ENCODE assay signal across 1 cellular context in the genomic region with DNA sequence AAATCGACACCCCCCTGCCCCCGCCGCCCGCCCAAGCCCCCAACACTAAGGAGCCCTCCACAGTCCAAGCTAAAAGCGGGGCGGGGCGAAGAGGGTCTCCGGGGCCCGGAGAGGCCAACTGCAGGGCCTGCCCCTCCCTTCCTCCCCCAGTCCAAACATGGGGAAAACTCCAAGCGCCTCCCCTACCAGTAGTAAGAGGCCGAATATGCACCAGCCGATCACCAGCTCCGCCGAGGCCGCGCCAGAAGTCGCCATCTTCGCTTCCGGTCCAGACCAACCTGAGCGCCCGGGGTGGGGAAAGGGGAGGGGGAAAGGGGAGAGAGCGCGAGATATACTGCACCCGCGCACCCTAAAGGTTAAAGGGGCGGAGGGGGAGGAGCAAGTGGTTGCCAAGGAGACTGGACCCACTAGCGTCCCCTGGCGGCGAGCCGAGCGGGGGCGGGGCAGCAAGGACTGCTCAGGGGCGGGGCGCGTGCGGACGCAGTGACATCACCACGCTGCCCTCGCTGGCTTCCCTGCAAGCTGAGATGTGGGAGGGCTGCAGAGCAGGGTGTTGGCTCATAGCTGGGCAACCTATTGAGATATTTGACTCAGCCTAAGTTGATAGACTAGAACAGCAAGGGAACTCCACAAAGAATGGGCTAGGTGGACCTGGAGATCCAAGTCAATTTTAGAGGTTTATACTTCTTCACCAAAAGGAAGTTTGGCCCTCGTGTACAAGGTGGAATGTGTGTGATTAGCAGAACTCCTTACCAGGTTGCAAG.
TF ChIP-seq lines count a peak whose summit lies in the region.

A gene (minus strand): TSS at position 384 of the 764 bp plus-strand sequence. CDS start 129 bp downstream, at position 255.

TF ChIP-seq in GM12878, 131 proteins besides CTCF, POLR2A, EP300 and RAD21 (continued from another document and continues in another):
- TF ChIP-seq, protein P1, sequence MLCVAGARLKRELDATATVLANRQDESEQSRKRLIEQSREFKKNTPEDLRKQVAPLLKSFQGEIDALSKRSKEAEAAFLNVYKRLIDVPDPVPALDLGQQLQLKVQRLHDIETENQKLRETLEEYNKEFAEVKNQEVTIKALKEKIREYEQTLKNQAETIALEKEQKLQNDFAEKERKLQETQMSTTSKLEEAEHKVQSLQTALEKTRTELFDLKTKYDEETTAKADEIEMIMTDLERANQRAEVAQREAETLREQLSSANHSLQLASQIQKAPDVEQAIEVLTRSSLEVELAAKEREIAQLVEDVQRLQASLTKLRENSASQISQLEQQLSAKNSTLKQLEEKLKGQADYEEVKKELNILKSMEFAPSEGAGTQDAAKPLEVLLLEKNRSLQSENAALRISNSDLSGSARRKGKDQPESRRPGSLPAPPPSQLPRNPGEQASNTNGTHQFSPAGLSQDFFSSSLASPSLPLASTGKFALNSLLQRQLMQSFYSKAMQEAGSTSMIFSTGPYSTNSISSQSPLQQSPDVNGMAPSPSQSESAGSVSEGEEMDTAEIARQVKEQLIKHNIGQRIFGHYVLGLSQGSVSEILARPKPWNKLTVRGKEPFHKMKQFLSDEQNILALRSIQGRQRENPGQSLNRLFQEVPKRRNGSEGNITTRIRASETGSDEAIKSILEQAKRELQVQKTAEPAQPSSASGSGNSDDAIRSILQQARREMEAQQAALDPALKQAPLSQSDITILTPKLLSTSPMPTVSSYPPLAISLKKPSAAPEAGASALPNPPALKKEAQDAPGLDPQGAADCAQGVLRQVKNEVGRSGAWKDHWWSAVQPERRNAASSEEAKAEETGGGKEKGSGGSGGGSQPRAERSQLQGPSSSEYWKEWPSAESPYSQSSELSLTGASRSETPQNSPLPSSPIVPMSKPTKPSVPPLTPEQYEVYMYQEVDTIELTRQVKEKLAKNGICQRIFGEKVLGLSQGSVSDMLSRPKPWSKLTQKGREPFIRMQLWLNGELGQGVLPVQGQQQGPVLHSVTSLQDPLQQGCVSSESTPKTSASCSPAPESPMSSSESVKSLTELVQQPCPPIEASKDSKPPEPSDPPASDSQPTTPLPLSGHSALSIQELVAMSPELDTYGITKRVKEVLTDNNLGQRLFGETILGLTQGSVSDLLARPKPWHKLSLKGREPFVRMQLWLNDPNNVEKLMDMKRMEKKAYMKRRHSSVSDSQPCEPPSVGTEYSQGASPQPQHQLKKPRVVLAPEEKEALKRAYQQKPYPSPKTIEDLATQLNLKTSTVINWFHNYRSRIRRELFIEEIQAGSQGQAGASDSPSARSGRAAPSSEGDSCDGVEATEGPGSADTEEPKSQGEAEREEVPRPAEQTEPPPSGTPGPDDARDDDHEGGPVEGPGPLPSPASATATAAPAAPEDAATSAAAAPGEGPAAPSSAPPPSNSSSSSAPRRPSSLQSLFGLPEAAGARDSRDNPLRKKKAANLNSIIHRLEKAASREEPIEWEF (IDR thresholded peaks at IDR 0.05; ENCODE audit: insufficient replicate concordance, low read depth, low read length) = no peak
- TF ChIP-seq, protein P2, sequence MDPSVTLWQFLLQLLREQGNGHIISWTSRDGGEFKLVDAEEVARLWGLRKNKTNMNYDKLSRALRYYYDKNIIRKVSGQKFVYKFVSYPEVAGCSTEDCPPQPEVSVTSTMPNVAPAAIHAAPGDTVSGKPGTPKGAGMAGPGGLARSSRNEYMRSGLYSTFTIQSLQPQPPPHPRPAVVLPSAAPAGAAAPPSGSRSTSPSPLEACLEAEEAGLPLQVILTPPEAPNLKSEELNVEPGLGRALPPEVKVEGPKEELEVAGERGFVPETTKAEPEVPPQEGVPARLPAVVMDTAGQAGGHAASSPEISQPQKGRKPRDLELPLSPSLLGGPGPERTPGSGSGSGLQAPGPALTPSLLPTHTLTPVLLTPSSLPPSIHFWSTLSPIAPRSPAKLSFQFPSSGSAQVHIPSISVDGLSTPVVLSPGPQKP (IDR thresholded peaks at IDR 0.05; ENCODE audit: low read depth, low read length) = peak; percentile 80
- TF ChIP-seq MTA2 (IDR thresholded peaks at IDR 0.05; ENCODE audit: low read depth) (no peak), FOXM1 (IDR thresholded peaks at IDR 0.05; ENCODE audit: low read depth, low read length) (0 out of 2 replicates have a peak, but pooled peaks have one; percentile 11), EED (IDR thresholded peaks at IDR 0.05; ENCODE audit: low read depth) (no peak), POLR2AphosphoS2 (IDR thresholded peaks at IDR 0.05; ENCODE audit: low read depth, low read length) (no peak), POU2F2 (IDR thresholded peaks at IDR 0.05; ENCODE audit: borderline replicate concordance, low read depth, low read length) (peak; percentile 16; the same call in 1 of the 3 replicates), CREM (IDR thresholded peaks at IDR 0.05; ENCODE audit: low read depth) (peak; percentile 76; the same call in 1 of the 2 replicates), SREBF1 (IDR thresholded peaks at IDR 0.05; ENCODE audit: low read length) (no peak), CHD4 (IDR thresholded peaks at IDR 0.05) (no peak), FOS (IDR thresholded peaks at IDR 0.05; ENCODE audit: borderline replicate concordance, extremely low read depth, insufficient read length) (no peak), SUPT20H (IDR thresholded peaks at IDR 0.05; ENCODE audit: borderline replicate concordance, control insufficient read depth, low read depth, low read length) (no peak), KAT2A (conservative IDR thresholded peaks at IDR 0.05; ENCODE audit: control insufficient read depth, low read depth, low read length) (no peak), ZNF274 (IDR thresholded peaks at IDR 0.05; ENCODE audit: insufficient read depth, insufficient read length) (no peak), BACH1 (IDR thresholded peaks at IDR 0.05; ENCODE audit: borderline replicate concordance) (no peak), MYB (IDR thresholded peaks at IDR 0.05; ENCODE audit: borderline replicate concordance, low read depth, low read length) (no peak), MEF2A (IDR thresholded peaks at IDR 0.05; ENCODE audit: insufficient read depth, low read depth, low read length) (no peak), RBBP5 (conservative IDR thresholded peaks at IDR 0.05) (0 out of 2 replicates have a peak, but pooled peaks have one; percentile 9), SP1 (IDR thresholded peaks at IDR 0.05; ENCODE audit: low read depth, low read length) (peak; percentile 88), MYC (IDR thresholded peaks at IDR 0.05; ENCODE audit: insufficient read depth, insufficient read length, insufficient replicate concordance, low read length, severe bottlenecking) (no peak), KLF5 (IDR thresholded peaks at IDR 0.05; ENCODE audit: partially characterized antibody) (no peak)
- TF ChIP-seq, protein P3, sequence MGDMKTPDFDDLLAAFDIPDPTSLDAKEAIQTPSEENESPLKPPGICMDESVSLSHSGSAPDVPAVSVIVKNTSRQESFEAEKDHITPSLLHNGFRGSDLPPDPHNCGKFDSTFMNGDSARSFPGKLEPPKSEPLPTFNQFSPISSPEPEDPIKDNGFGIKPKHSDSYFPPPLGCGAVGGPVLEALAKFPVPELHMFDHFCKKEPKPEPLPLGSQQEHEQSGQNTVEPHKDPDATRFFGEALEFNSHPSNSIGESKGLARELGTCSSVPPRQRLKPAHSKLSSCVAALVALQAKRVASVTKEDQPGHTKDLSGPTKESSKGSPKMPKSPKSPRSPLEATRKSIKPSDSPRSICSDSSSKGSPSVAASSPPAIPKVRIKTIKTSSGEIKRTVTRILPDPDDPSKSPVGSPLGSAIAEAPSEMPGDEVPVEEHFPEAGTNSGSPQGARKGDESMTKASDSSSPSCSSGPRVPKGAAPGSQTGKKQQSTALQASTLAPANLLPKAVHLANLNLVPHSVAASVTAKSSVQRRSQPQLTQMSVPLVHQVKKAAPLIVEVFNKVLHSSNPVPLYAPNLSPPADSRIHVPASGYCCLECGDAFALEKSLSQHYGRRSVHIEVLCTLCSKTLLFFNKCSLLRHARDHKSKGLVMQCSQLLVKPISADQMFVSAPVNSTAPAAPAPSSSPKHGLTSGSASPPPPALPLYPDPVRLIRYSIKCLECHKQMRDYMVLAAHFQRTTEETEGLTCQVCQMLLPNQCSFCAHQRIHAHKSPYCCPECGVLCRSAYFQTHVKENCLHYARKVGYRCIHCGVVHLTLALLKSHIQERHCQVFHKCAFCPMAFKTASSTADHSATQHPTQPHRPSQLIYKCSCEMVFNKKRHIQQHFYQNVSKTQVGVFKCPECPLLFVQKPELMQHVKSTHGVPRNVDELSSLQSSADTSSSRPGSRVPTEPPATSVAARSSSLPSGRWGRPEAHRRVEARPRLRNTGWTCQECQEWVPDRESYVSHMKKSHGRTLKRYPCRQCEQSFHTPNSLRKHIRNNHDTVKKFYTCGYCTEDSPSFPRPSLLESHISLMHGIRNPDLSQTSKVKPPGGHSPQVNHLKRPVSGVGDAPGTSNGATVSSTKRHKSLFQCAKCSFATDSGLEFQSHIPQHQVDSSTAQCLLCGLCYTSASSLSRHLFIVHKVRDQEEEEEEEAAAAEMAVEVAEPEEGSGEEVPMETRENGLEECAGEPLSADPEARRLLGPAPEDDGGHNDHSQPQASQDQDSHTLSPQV (IDR thresholded peaks at IDR 0.05) = no peak
- TF ChIP-seq, protein P4, sequence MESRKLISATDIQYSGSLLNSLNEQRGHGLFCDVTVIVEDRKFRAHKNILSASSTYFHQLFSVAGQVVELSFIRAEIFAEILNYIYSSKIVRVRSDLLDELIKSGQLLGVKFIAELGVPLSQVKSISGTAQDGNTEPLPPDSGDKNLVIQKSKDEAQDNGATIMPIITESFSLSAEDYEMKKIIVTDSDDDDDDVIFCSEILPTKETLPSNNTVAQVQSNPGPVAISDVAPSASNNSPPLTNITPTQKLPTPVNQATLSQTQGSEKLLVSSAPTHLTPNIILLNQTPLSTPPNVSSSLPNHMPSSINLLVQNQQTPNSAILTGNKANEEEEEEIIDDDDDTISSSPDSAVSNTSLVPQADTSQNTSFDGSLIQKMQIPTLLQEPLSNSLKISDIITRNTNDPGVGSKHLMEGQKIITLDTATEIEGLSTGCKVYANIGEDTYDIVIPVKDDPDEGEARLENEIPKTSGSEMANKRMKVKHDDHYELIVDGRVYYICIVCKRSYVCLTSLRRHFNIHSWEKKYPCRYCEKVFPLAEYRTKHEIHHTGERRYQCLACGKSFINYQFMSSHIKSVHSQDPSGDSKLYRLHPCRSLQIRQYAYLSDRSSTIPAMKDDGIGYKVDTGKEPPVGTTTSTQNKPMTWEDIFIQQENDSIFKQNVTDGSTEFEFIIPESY (IDR thresholded peaks at IDR 0.05) = no peak
- TF ChIP-seq, protein P5, sequence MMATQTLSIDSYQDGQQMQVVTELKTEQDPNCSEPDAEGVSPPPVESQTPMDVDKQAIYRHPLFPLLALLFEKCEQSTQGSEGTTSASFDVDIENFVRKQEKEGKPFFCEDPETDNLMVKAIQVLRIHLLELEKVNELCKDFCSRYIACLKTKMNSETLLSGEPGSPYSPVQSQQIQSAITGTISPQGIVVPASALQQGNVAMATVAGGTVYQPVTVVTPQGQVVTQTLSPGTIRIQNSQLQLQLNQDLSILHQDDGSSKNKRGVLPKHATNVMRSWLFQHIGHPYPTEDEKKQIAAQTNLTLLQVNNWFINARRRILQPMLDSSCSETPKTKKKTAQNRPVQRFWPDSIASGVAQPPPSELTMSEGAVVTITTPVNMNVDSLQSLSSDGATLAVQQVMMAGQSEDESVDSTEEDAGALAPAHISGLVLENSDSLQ (IDR thresholded peaks at IDR 0.05) = peak; percentile 33; the same call in 1 of the 2 replicates
- TF ChIP-seq, protein P6, sequence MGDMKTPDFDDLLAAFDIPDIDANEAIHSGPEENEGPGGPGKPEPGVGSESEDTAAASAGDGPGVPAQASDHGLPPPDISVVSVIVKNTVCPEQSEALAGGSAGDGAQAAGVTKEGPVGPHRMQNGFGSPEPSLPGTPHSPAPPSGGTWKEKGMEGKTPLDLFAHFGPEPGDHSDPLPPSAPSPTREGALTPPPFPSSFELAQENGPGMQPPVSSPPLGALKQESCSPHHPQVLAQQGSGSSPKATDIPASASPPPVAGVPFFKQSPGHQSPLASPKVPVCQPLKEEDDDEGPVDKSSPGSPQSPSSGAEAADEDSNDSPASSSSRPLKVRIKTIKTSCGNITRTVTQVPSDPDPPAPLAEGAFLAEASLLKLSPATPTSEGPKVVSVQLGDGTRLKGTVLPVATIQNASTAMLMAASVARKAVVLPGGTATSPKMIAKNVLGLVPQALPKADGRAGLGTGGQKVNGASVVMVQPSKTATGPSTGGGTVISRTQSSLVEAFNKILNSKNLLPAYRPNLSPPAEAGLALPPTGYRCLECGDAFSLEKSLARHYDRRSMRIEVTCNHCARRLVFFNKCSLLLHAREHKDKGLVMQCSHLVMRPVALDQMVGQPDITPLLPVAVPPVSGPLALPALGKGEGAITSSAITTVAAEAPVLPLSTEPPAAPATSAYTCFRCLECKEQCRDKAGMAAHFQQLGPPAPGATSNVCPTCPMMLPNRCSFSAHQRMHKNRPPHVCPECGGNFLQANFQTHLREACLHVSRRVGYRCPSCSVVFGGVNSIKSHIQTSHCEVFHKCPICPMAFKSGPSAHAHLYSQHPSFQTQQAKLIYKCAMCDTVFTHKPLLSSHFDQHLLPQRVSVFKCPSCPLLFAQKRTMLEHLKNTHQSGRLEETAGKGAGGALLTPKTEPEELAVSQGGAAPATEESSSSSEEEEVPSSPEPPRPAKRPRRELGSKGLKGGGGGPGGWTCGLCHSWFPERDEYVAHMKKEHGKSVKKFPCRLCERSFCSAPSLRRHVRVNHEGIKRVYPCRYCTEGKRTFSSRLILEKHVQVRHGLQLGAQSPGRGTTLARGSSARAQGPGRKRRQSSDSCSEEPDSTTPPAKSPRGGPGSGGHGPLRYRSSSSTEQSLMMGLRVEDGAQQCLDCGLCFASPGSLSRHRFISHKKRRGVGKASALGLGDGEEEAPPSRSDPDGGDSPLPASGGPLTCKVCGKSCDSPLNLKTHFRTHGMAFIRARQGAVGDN (IDR thresholded peaks at IDR 0.05) = peak; percentile 77
- TF ChIP-seq, protein P7, sequence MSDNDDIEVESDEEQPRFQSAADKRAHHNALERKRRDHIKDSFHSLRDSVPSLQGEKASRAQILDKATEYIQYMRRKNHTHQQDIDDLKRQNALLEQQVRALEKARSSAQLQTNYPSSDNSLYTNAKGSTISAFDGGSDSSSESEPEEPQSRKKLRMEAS (IDR thresholded peaks at IDR 0.05; ENCODE audit: low read depth, low read length) = peak; percentile 40; the same call in 1 of the 2 replicates
- TF ChIP-seq, protein P8, sequence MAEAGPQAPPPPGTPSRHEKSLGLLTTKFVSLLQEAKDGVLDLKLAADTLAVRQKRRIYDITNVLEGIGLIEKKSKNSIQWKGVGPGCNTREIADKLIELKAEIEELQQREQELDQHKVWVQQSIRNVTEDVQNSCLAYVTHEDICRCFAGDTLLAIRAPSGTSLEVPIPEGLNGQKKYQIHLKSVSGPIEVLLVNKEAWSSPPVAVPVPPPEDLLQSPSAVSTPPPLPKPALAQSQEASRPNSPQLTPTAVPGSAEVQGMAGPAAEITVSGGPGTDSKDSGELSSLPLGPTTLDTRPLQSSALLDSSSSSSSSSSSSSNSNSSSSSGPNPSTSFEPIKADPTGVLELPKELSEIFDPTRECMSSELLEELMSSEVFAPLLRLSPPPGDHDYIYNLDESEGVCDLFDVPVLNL (IDR thresholded peaks at IDR 0.05; ENCODE audit: low read depth, low read length) = peak; percentile 50; the same call in 1 of the 2 replicates
- TF ChIP-seq, protein P9, sequence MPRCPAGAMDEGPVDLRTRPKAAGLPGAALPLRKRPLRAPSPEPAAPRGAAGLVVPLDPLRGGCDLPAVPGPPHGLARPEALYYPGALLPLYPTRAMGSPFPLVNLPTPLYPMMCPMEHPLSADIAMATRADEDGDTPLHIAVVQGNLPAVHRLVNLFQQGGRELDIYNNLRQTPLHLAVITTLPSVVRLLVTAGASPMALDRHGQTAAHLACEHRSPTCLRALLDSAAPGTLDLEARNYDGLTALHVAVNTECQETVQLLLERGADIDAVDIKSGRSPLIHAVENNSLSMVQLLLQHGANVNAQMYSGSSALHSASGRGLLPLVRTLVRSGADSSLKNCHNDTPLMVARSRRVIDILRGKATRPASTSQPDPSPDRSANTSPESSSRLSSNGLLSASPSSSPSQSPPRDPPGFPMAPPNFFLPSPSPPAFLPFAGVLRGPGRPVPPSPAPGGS (IDR thresholded peaks at IDR 0.05; ENCODE audit: borderline replicate concordance, insufficient read depth, low read depth, low read length, poor library complexity, severe bottlenecking) = no peak
